In genomic region chr2:183123959-183124221, GRCh38 we compare ENCODE assay signal across 8 cellular contexts. TPM values are rescaled to one million over a fixed set of nuclear protein-coding genes. Genes with fewer than 3 reads are reported as not detected.
DNase-seq lines count a peak whose midpoint lies in the region; ATAC-seq and TF ChIP-seq lines count a peak whose summit lies in the region.

No MANE protein-coding gene starts in this region.

- H3K4me1 Mint-ChIP-seq in CD4-positive, CD25-positive, alpha-beta regulatory T cell = peaks cover 16 to 46% (median 26%) of the 10 kb centered on the region in 4 donors
- H3K4me1 Mint-ChIP-seq in brain = peaks cover 40% of the 10 kb centered on the region

- H3K27ac Mint-ChIP-seq in CD4-positive, CD25-positive, alpha-beta regulatory T cell = peak overlapping the region; percentile 96 to 97 (median 97)
- peak overlapping the region; percentile 93 to 99 (median 97) for H3K27ac Mint-ChIP-seq in brain

- peaks cover 3% of the 10 kb centered on the region for H3K27me3 ChIP-seq in CD4-positive, CD25-positive, alpha-beta regulatory T cell (ENCODE audit: control insufficient read depth, insufficient read depth, low read length)
- H3K27me3 ChIP-seq in lower lobe of right lung (ENCODE audit: low read depth) (no peaks in the 10 kb centered on the region), aorta (ENCODE audit: control insufficient read depth in 1 of 2, insufficient read depth in 2 of 2, low read length in 1 of 2) (no peaks in the 10 kb centered on the region)

- no peak for TF ChIP-seq CTCF in brain (conservative IDR thresholded peaks at IDR 0.05)
- no peak for TF ChIP-seq CTCF in lower lobe of right lung (IDR thresholded peaks at IDR 0.05)

- 0 to 1% methylated on average over 7 of the region's 7 CpGs for WGBS in aorta, 2 donors

- intact Hi-C loops in lower lobe of right lung (cut with DNase I) = no loop called here
- intact Hi-C loops in aorta (cut with DNase I) = loop anchor here (2.0 to 5.0 kb wide), 2 partner anchors 37 to 45 kb away; partner anchors contain the start of gene DUSP19 (in 1 of the 2)

- H3K4me1 ChIP-seq in CD4-positive, CD25-positive, alpha-beta regulatory T cell (ENCODE audit: control insufficient read depth, insufficient read depth, low read length, poor library complexity, severe bottlenecking) = peaks cover 28% of the 10 kb centered on the region
- H3K4me1 ChIP-seq in lower lobe of right lung = peaks cover 21% of the 10 kb centered on the region
- H3K4me1 ChIP-seq in aorta (ENCODE audit: control insufficient read depth in 1 of 2, insufficient read depth in 2 of 2, low read length in 2 of 2) = no peaks in the 10 kb centered on the region

- DNase-seq in CD4-positive, CD25-positive, alpha-beta regulatory T cell = no peak
- DNase-seq in lower lobe of right lung = no peak
- no peak for DNase-seq in aorta
- no peak for DNase-seq in stimulated activated naive CD4-positive, alpha-beta T cell treated with Interleukin-2 at 50 U/mL for 16 hours (lab: John Stamatoyannopoulos, UW)
- DNase-seq in NCI-H128 (lab: John Stamatoyannopoulos, UW; ENCODE audit: unreplicated experiment) = no peak

- peak; percentile 18 to 25 for ATAC-seq in CD4-positive, CD25-positive, alpha-beta regulatory T cell (ENCODE audit: low read depth in 2 of 2)
- ATAC-seq in GM19438 (IDR thresholded peaks at IDR 0.05; ENCODE audit: low read depth, unreplicated experiment) = peak; percentile 39
- peak; percentile 13 for ATAC-seq in HG03457 (IDR thresholded peaks at IDR 0.05; ENCODE audit: unreplicated experiment)
- ATAC-seq in lower lobe of right lung = no peak
- ATAC-seq in aorta (ENCODE audit: low FRiP score) = no peak

- H3K27me3 Mint-ChIP-seq in CD4-positive, CD25-positive, alpha-beta regulatory T cell = peaks cover 30% of the 10 kb centered on the region
- H3K27me3 Mint-ChIP-seq in brain = peaks cover 14% of the 10 kb centered on the region

- peaks cover 1% of the 10 kb centered on the region for H3K36me3 Mint-ChIP-seq in CD4-positive, CD25-positive, alpha-beta regulatory T cell
- H3K36me3 Mint-ChIP-seq in brain = peaks cover 8% of the 10 kb centered on the region

- H3K36me3 ChIP-seq in CD4-positive, CD25-positive, alpha-beta regulatory T cell (ENCODE audit: control insufficient read depth, insufficient read depth, low read length) = peaks cover 6% of the 10 kb centered on the region
- H3K36me3 ChIP-seq in lower lobe of right lung (peaks cover 5% of the 10 kb centered on the region), aorta (ENCODE audit: control insufficient read depth in 1 of 2, insufficient read depth in 2 of 2, low read length in 1 of 2) (no peaks in the 10 kb centered on the region)

- no peaks in the 10 kb centered on the region for H3K9me3 ChIP-seq in CD4-positive, CD25-positive, alpha-beta regulatory T cell (ENCODE audit: control insufficient read depth in 2 of 2, low read length in 2 of 2)
- H3K9me3 ChIP-seq in lower lobe of right lung (no peaks in the 10 kb centered on the region), aorta (ENCODE audit: control insufficient read depth, low read length) (no peaks in the 10 kb centered on the region)

- peak overlapping the region; percentile 92 for H3K27ac ChIP-seq in CD4-positive, CD25-positive, alpha-beta regulatory T cell (ENCODE audit: insufficient read depth, low read length, poor library complexity, severe bottlenecking)
- peak overlapping the region; percentile 87 for H3K27ac ChIP-seq in lower lobe of right lung
- peak overlapping the region in 1 of 2 donors; percentile 56 for H3K27ac ChIP-seq in aorta (ENCODE audit: low read depth in 1 of 2, low read length in 2 of 2)

- peak overlapping the region; percentile 100 for H3K4me3 ChIP-seq in CD4-positive, CD25-positive, alpha-beta regulatory T cell (ENCODE audit: low read depth, low read length)
- H3K4me3 ChIP-seq in lower lobe of right lung (peak overlapping the region; percentile 71), aorta (ENCODE audit: low read length in 2 of 2) (peak overlapping the region; percentile 56 to 80)

- H3K4me3 Mint-ChIP-seq in CD4-positive, CD25-positive, alpha-beta regulatory T cell = peak overlapping the region; percentile 86 to 98 (median 96)
- peak overlapping the region; percentile 95 to 99 (median 97) for H3K4me3 Mint-ChIP-seq in brain

- peaks cover 0 to 4% (median 0%) of the 10 kb centered on the region in 7 donors for H3K9me3 Mint-ChIP-seq in CD4-positive, CD25-positive, alpha-beta regulatory T cell
- H3K9me3 Mint-ChIP-seq in brain = no peaks in the 10 kb centered on the region

RNA-seq across cellular contexts. Expression of gene NUP35, which starts 0.4 kb away (rescaled TPM):
- 11.9 TPM for total RNA-seq in CD4-positive, CD25-positive, alpha-beta regulatory T cell
- polyA plus RNA-seq in CD4-positive, CD25-positive, alpha-beta regulatory T cell = 10 to 100 TPM in 1 of 4 donors, 1 to 10 TPM in 3; 5.6 to 10.4 (median 7.7) TPM
- polyA plus RNA-seq in brain (ENCODE audit: insufficient read depth, low read depth, low replicate concordance) (10.4 TPM), aorta (1 to 10 TPM; 7.1 to 7.3 TPM)
- total RNA-seq in lower lobe of right lung (15.9 TPM), aorta (10 to 100 TPM; 14.1 to 17.0 TPM)

RNA-seq across cellular contexts. Expression of gene DUSP19, which starts 45.3 kb away (rescaled TPM):
- 1.2 TPM for total RNA-seq in CD4-positive, CD25-positive, alpha-beta regulatory T cell
- 1 to 10 TPM in 3 of 4 donors, under 1 TPM in 1; 0.21 to 1.7 (median 1.4) TPM for polyA plus RNA-seq in CD4-positive, CD25-positive, alpha-beta regulatory T cell
- polyA plus RNA-seq in brain (ENCODE audit: insufficient read depth, low read depth, low replicate concordance) (0.95 TPM), aorta (1 to 10 TPM; 3.4 to 3.5 TPM)
- total RNA-seq in lower lobe of right lung (5.6 TPM), aorta (1 to 10 TPM; 7.1 to 8.1 TPM)

Comparison
In these comparisons a context has a peak if more than half of its experiments do, and no peak if none do; other contexts are left out.
1. ATAC-seq: peak in CD4-positive, CD25-positive, alpha-beta regulatory T cell (2 of 2), GM19438 (single experiment) and HG03457 (single experiment); none in lower lobe of right lung (0 of 2) and aorta (single experiment).
2. Peak in every context shown above with its lines, with median percentiles within 50 percentile points of each other: H3K4me3 ChIP-seq.